ENCODE assay signal across 22 cellular contexts in the genomic region with DNA sequence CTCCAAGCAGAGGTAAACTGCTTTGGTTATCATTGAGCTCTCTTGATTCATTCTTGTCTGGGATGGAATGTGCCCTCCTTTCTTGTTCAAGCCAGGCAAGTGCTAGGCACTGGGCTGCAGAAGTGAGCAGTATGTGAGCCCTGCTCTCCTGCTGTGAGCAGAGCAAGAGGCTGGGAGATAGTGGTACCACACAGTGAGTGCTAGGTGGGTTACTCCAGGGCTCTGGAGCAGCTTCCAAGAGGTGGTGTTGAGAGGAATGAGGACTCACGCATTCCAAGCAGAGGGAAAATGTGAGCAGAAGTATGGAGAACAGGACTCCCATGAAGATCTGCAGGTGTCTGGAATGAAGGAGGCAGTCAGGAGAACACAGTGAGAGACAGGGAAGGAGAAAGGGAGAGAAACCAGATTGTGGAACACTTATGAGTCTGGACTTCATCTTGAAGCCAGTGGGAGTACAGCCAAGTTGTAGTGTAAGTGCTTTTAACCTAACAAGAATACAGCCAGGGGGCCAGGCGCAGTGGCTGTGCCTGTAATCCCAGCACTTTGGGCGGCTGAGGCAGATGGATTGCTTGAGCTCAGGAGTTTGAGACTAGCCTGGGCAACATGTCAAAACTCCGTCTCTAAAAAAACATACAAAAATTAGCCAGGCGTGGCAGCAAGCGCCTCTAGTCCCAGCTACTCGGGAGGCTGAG.
DNase-seq lines count a peak whose midpoint lies in the region; ATAC-seq, FAIRE-seq and TF ChIP-seq lines count a peak whose summit lies in the region.
"Had no signal": no experiment of that assay in that cellular context is flagged by ENCODE, and none has a peak within 500 bp of the region (broad histone marks: within the 10 kb centered on the region; RNA-seq: fewer than 3 reads in every experiment).

No MANE protein-coding gene starts in this region.

- TF ChIP-seq POLR2A in gastroesophageal sphincter (IDR thresholded peaks at IDR 0.05) (no peak), right lobe of liver (IDR thresholded peaks at IDR 0.05) (no peak)

- FAIRE-seq in urothelium cell line (lab: Jason Lieb, UNC) = no peak
- FAIRE-seq: GM12878 had no signal

- ATAC-seq in gastroesophageal sphincter (peak; percentile 82), GM18873 (IDR thresholded peaks at IDR 0.05; ENCODE audit: low FRiP score, unreplicated experiment) (no peak), right lobe of liver (no peak)
- ATAC-seq: activated CD8-positive, alpha-beta memory T cell treated with anti-CD3 and anti-CD28 coated beads, Interleukin-2, amount 10 ng/mL, durations not matched to agents 7 days and 5 days; activated T-cell treated with anti-CD3 and anti-CD28 coated beads, Interleukin-2, amount 50 U/mL, for 72 hours; GM12878; left colon had no signal

- WGBS in gastroesophageal sphincter (ENCODE audit: low coverage in 1 of 2), 2 donors = 18 to 47% methylated on average over 3 to 7 of the region's 7 CpGs
- WGBS in right lobe of liver (ENCODE audit: insufficient coverage, low coverage, low lambda C conversion rate, missing lambda C conversion rate) = 76% methylated on average over 3 of the region's 7 CpGs

- no peak for TF ChIP-seq EP300 in gastroesophageal sphincter (IDR thresholded peaks at IDR 0.05)

- H3K36me3 ChIP-seq in ascending aorta (no peaks in the 10 kb centered on the region), gastroesophageal sphincter (no peaks in the 10 kb centered on the region), muscle layer of colon (ENCODE audit: insufficient read depth, low read length) (no peaks in the 10 kb centered on the region), right lobe of liver (no peaks in the 10 kb centered on the region)
- H3K36me3 ChIP-seq: brain microvascular endothelial cell, spleen, vagina had no signal

- no peaks in the 10 kb centered on the region for H3K27me3 Mint-ChIP-seq in type B pancreatic cell

- H3K9ac ChIP-seq in muscle layer of colon (ENCODE audit: low read length) = no peak overlapping the region

- H3K4me3 Mint-ChIP-seq in type B pancreatic cell = peak overlapping the region; percentile 19
- H3K4me3 Mint-ChIP-seq: activated CD8-positive, alpha-beta memory T cell treated with anti-CD3 and anti-CD28 coated beads, Interleukin-2, amount 10 ng/mL, durations not matched to agents 7 days and 5 days; activated T-cell treated with anti-CD3 and anti-CD28 coated beads, Interleukin-2, amount 50 U/mL, for 72 hours; naive B cell had no signal

- TF ChIP-seq CTCF in ascending aorta (IDR thresholded peaks at IDR 0.05) (no peak), gastroesophageal sphincter (IDR thresholded peaks at IDR 0.05) (peak in 3 of 4 experiments; percentile 15 to 23 (median 17)), type B pancreatic cell (conservative IDR thresholded peaks at IDR 0.05) (no peak), right lobe of liver (IDR thresholded peaks at IDR 0.05) (no peak)

- peaks cover 25% of the 10 kb centered on the region for H3K4me1 Mint-ChIP-seq in type B pancreatic cell (ENCODE audit: unreplicated experiment)
- H3K4me1 Mint-ChIP-seq: activated CD8-positive, alpha-beta memory T cell treated with anti-CD3 and anti-CD28 coated beads, Interleukin-2, amount 10 ng/mL, durations not matched to agents 7 days and 5 days; naive B cell had no signal

- H3K36me3 Mint-ChIP-seq in type B pancreatic cell = peaks cover 35% of the 10 kb centered on the region
- H3K36me3 Mint-ChIP-seq: activated CD8-positive, alpha-beta memory T cell treated with anti-CD3 and anti-CD28 coated beads, Interleukin-2, amount 10 ng/mL, durations not matched to agents 7 days and 5 days; naive B cell had no signal

- H3K27ac Mint-ChIP-seq in type B pancreatic cell = no peak overlapping the region
- H3K27ac Mint-ChIP-seq: activated CD8-positive, alpha-beta memory T cell treated with anti-CD3 and anti-CD28 coated beads, Interleukin-2, amount 10 ng/mL, durations not matched to agents 7 days and 5 days; activated T-cell treated with anti-CD3 and anti-CD28 coated beads, Interleukin-2, amount 50 U/mL, for 72 hours had no signal

- DNase-seq in ascending aorta (ENCODE audit: low spot score in 2 of 2) = no peak
- no peak for DNase-seq in type B pancreatic cell (ENCODE audit: extremely low spot score, unreplicated experiment)
- no peak for DNase-seq in urothelium cell line (ENCODE audit: low spot score)
- DNase-seq in NCI-H2196 treated with DMSO at 0.1 percent for 48 hours (lab: John Stamatoyannopoulos, UW; ENCODE audit: unreplicated experiment) = no peak
- no peak for DNase-seq in right lobe of liver
- DNase-seq: activated CD8-positive, alpha-beta memory T cell treated with anti-CD3 and anti-CD28 coated beads, Interleukin-2, amount 10 ng/mL, durations not matched to agents 7 days and 5 days; activated naive CD4-positive, alpha-beta T cell; activated T-cell treated with anti-CD3 and anti-CD28 coated beads, Interleukin-2, amount 50 U/mL, for 72 hours; brain microvascular endothelial cell; Calu3; naive B cell; NCI-H524 treated with DMSO at 0.1 percent for 48 hours; SHP77 treated with DMSO at 0.1 percent for 48 hours; spleen; SW 1271 had no signal

- H3K9me3 ChIP-seq in ascending aorta (no peaks in the 10 kb centered on the region), gastroesophageal sphincter (no peaks in the 10 kb centered on the region), muscle layer of colon (ENCODE audit: low read length) (no peaks in the 10 kb centered on the region), right lobe of liver (no peaks in the 10 kb centered on the region)
- H3K9me3 ChIP-seq: vagina had no signal

- H3K9me3 Mint-ChIP-seq in type B pancreatic cell = peaks cover 16% of the 10 kb centered on the region

- no peaks in the 10 kb centered on the region for H3K27me3 ChIP-seq in ascending aorta
- H3K27me3 ChIP-seq in gastroesophageal sphincter = no peaks in the 10 kb centered on the region
- H3K27me3 ChIP-seq in muscle layer of colon (ENCODE audit: control insufficient read depth in 1 of 2, insufficient read depth in 2 of 2, low read length in 2 of 2) = no peaks in the 10 kb centered on the region
- H3K27me3 ChIP-seq in right lobe of liver = no peaks in the 10 kb centered on the region
- H3K27me3 ChIP-seq: brain microvascular endothelial cell, vagina had no signal

- H3K4me3 ChIP-seq in ascending aorta = no peak overlapping the region
- no peak overlapping the region for H3K4me3 ChIP-seq in gastroesophageal sphincter
- H3K4me3 ChIP-seq in muscle layer of colon (ENCODE audit: low read depth in 1 of 2, low read length in 2 of 2) = no peak overlapping the region
- H3K4me3 ChIP-seq in right lobe of liver = no peak overlapping the region
- H3K4me3 ChIP-seq: GM12878, spleen, vagina had no signal

- peaks cover 6 to 40% of the 10 kb centered on the region in 2 donors for H3K4me1 ChIP-seq in ascending aorta
- H3K4me1 ChIP-seq in gastroesophageal sphincter = peaks cover 0 to 34% (median 18%) of the 10 kb centered on the region in 3 donors
- H3K4me1 ChIP-seq in muscle layer of colon (ENCODE audit: insufficient read depth, low read length) = peaks cover 32% of the 10 kb centered on the region
- no peaks in the 10 kb centered on the region for H3K4me1 ChIP-seq in right lobe of liver

- intact Hi-C loops in ascending aorta (cut with DNase I) = no loop called here
- intact Hi-C loops in right lobe of liver (cut with DNase I) = no loop called here

- H3K27ac ChIP-seq in ascending aorta (peak overlapping the region; percentile 42 to 54), gastroesophageal sphincter (peak overlapping the region in 3 of 4 donors; percentile 54 to 62 (median 56)), muscle layer of colon (ENCODE audit: low read depth, low read length) (peak overlapping the region; percentile 29), right lobe of liver (no peak overlapping the region)
- H3K27ac ChIP-seq: brain microvascular endothelial cell, epithelial cell of prostate, vagina had no signal

Comparison
In these comparisons a context has a peak if more than half of its experiments do, and no peak if none do; other contexts are left out.
1. H3K27ac ChIP-seq: peak in ascending aorta (2 of 2), gastroesophageal sphincter (3 of 4) and muscle layer of colon (single experiment); none in right lobe of liver (0 of 3).
2. CTCF ChIP-seq: peak in gastroesophageal sphincter (3 of 4); none in ascending aorta (0 of 3), type B pancreatic cell (single experiment) and right lobe of liver (0 of 4).